ENCODE assay signal across 16 cellular contexts in genomic region chr4:79088991-79089705, GRCh38.
DNase-seq lines count a peak whose midpoint lies in the region; ATAC-seq and TF ChIP-seq lines count a peak whose summit lies in the region.
"Had no signal": no experiment of that assay in that cellular context is flagged by ENCODE, and none has a peak within 500 bp of the region (broad histone marks: within the 10 kb centered on the region; RNA-seq: fewer than 3 reads in every experiment).

No MANE protein-coding gene starts in this region.

- no peak overlapping the region for H3K4ac ChIP-seq in mesendoderm (ENCODE audit: low read depth, low read length)
- H3K4ac ChIP-seq in trophoblast cell (ENCODE audit: low read depth, low read length): no peak overlapping the region

- no peak overlapping the region for H2BK15ac ChIP-seq in mesendoderm (replicated peaks; ENCODE audit: low read depth)

- no peaks in the 10 kb centered on the region for H3K36me3 ChIP-seq in mesendoderm (ENCODE audit: control insufficient read depth, insufficient read depth, low read length)
- no peaks in the 10 kb centered on the region for H3K36me3 ChIP-seq in trophoblast cell (ENCODE audit: control insufficient read depth in 1 of 2, insufficient read depth in 2 of 2, low read length in 2 of 2)
- no peaks in the 10 kb centered on the region for H3K36me3 ChIP-seq in Caco-2 (ENCODE audit: control insufficient read depth, insufficient read depth, low read length)
- H3K36me3 ChIP-seq: BE2C had no signal

- BruUV-seq in Caco-2 (replicated peaks; lab: Mats Ljungman, UMichigan): no TSS peak

- peaks cover 12% of the 10 kb centered on the region for H3K27me3 Mint-ChIP-seq in Caco-2 (ENCODE audit: insufficient read depth, unreplicated experiment)
- H3K27me3 Mint-ChIP-seq: CD4-positive, alpha-beta memory T cell had no signal

- no peak for TF ChIP-seq CTCF in Caco-2 (IDR thresholded peaks at IDR 0.05; ENCODE audit: insufficient read depth in 1 of 2, low read depth in 1 of 2, low read length in 1 of 2, severe bottlenecking in 1 of 2, unreplicated experiment in 1 of 2)

- DNase-seq in SW480 (ENCODE audit: low spot score): peak; percentile 2
- peak; percentile 6 for DNase-seq in mesendoderm
- peak; percentile 19 to 77 for DNase-seq in trophoblast cell
- no peak for DNase-seq in Caco-2
- DNase-seq: BE2C; CD4-positive, alpha-beta memory T cell; DND-41; GDM1; HCEC 1CT; HFFc6 had no signal

- no peak overlapping the region for H3K27ac Mint-ChIP-seq in Caco-2 (ENCODE audit: unreplicated experiment)
- H3K27ac Mint-ChIP-seq: CD4-positive, alpha-beta memory T cell; HFFc6 had no signal

- H2BK5ac ChIP-seq in mesendoderm (ENCODE audit: low read length): no peak overlapping the region
- no peak overlapping the region for H2BK5ac ChIP-seq in trophoblast cell (ENCODE audit: low read depth, low read length, poor library complexity)

- H4K8ac ChIP-seq in mesendoderm (ENCODE audit: low read depth, low read length) (no peak overlapping the region), trophoblast cell (ENCODE audit: low read depth, low read length) (no peak overlapping the region)

- H3K27ac ChIP-seq in mesendoderm (ENCODE audit: low read depth, low read length): no peak overlapping the region
- no peak overlapping the region for H3K27ac ChIP-seq in trophoblast cell (ENCODE audit: low read depth, low read length)
- H3K27ac ChIP-seq: A549, C4-2B had no signal

- no peak overlapping the region for H3K14ac ChIP-seq in trophoblast cell (ENCODE audit: low read length)

- H3K79me1 ChIP-seq in mesendoderm (ENCODE audit: low read length) (no peaks in the 10 kb centered on the region), trophoblast cell (ENCODE audit: low read length) (peaks cover 2% of the 10 kb centered on the region)

- ATAC-seq in HG03108 (IDR thresholded peaks at IDR 0.05; ENCODE audit: unreplicated experiment) (no peak), HG03135 (IDR thresholded peaks at IDR 0.05; ENCODE audit: unreplicated experiment) (no peak), GM21360 (IDR thresholded peaks at IDR 0.05; ENCODE audit: unreplicated experiment) (no peak)
- ATAC-seq: A549 had no signal

- H4K12ac ChIP-seq in trophoblast cell (ENCODE audit: low read depth, low read length): no peak overlapping the region

- H2BK12ac ChIP-seq in trophoblast cell (ENCODE audit: low read length): no peak overlapping the region

- H3K4me1 ChIP-seq in mesendoderm (ENCODE audit: control insufficient read depth, low read depth, low read length) (no peaks in the 10 kb centered on the region), trophoblast cell (ENCODE audit: control insufficient read depth in 1 of 2, insufficient read depth in 2 of 2, low read length in 2 of 2) (peaks cover 0 to 7% of the 10 kb centered on the region in 2 experiments), Caco-2 (no peaks in the 10 kb centered on the region)
- H3K4me1 ChIP-seq: A549, BE2C had no signal

- H3K79me2 ChIP-seq in mesendoderm (ENCODE audit: control insufficient read depth, insufficient read depth, low read length) (no peaks in the 10 kb centered on the region), trophoblast cell (ENCODE audit: control insufficient read depth, insufficient read depth, low read length, poor library complexity) (no peaks in the 10 kb centered on the region)

- H3K4me3 ChIP-seq in mesendoderm (ENCODE audit: low read length): no peak overlapping the region
- H3K4me3 ChIP-seq in trophoblast cell (ENCODE audit: low read depth, low read length): no peak overlapping the region
- no peak overlapping the region for H3K4me3 ChIP-seq in Caco-2 (ENCODE audit: low read depth, low read length)
- H3K4me3 ChIP-seq: A549 had no signal

- no peak for TF ChIP-seq RAD21 in Ishikawa (IDR thresholded peaks at IDR 0.05; ENCODE audit: low read depth)

- H3K4me1 Mint-ChIP-seq in Caco-2 (ENCODE audit: low read depth, unreplicated experiment): no peaks in the 10 kb centered on the region
- H3K4me1 Mint-ChIP-seq: CD4-positive, alpha-beta memory T cell had no signal

- H3K27me3 ChIP-seq in mesendoderm (ENCODE audit: insufficient read depth, low read length, poor library complexity) (no peaks in the 10 kb centered on the region), trophoblast cell (ENCODE audit: insufficient read depth, low read length) (no peaks in the 10 kb centered on the region), Caco-2 (replicated peaks; ENCODE audit: control insufficient read depth, insufficient read depth, low read length) (no peaks in the 10 kb centered on the region)
- H3K27me3 ChIP-seq: BE2C had no signal

- no peak overlapping the region for H3K9ac ChIP-seq in mesendoderm (ENCODE audit: low read length)
- no peak overlapping the region for H3K9ac ChIP-seq in trophoblast cell (ENCODE audit: low read length)

- H2AK5ac ChIP-seq in mesendoderm (ENCODE audit: low read length) (no peak overlapping the region), trophoblast cell (ENCODE audit: low read length) (no peak overlapping the region)

- H2BK120ac ChIP-seq in mesendoderm (ENCODE audit: low read depth, low read length): no peak overlapping the region
- no peak overlapping the region for H2BK120ac ChIP-seq in trophoblast cell (ENCODE audit: insufficient read depth, low read length, poor library complexity)

- H4K5ac ChIP-seq in mesendoderm (ENCODE audit: low read length): no peak overlapping the region

- no peak overlapping the region for H3K18ac ChIP-seq in mesendoderm (ENCODE audit: low read length)
- H3K18ac ChIP-seq in trophoblast cell (ENCODE audit: low read length): no peak overlapping the region

- TF ChIP-seq EP300 in Ishikawa (IDR thresholded peaks at IDR 0.05; ENCODE audit: borderline replicate concordance): no peak

- POLR2A ChIA-PET in Caco-2 (lab: Charles Lee): no interaction called here

- H3K9me3 Mint-ChIP-seq in Caco-2 (ENCODE audit: unreplicated experiment): peaks cover 6% of the 10 kb centered on the region

- H3K4me3 Mint-ChIP-seq in Caco-2 (ENCODE audit: unreplicated experiment): no peak overlapping the region
- H3K4me3 Mint-ChIP-seq: CD4-positive, alpha-beta memory T cell; HFFc6 had no signal

- intact Hi-C loops in Caco-2 (cut with micrococcal nuclease; ENCODE audit: unreplicated experiment): no loop called here

- no peak overlapping the region for H4K91ac ChIP-seq in trophoblast cell (ENCODE audit: low read depth, low read length)

- no peak overlapping the region for H2AFZ ChIP-seq in trophoblast cell (ENCODE audit: insufficient read depth, low read length, poor library complexity)

- no peaks in the 10 kb centered on the region for H3K36me3 Mint-ChIP-seq in Caco-2 (ENCODE audit: insufficient read depth, unreplicated experiment)
- H3K36me3 Mint-ChIP-seq: CD4-positive, alpha-beta memory T cell had no signal

- no peaks in the 10 kb centered on the region for H3K9me3 ChIP-seq in trophoblast cell (ENCODE audit: insufficient read depth, low read depth, low read length)
- H3K9me3 ChIP-seq in Caco-2: no peaks in the 10 kb centered on the region
- H3K9me3 ChIP-seq: A549, BE2C had no signal

- H3K23ac ChIP-seq in mesendoderm (ENCODE audit: low read length): no peak overlapping the region
- no peak overlapping the region for H3K23ac ChIP-seq in trophoblast cell (ENCODE audit: low read length)

- H3K4me2 ChIP-seq in mesendoderm (ENCODE audit: low read length) (no peak overlapping the region), trophoblast cell (ENCODE audit: low read length) (peak overlapping the region; percentile 13)
- H3K4me2 ChIP-seq: A549 had no signal

- H3K56ac ChIP-seq in mesendoderm (ENCODE audit: low read length): no peak overlapping the region

- CTCF ChIA-PET in Caco-2 (lab: Charles Lee): no interaction called here

TF ChIP-seq in Ishikawa, 13 proteins besides CTCF, POLR2A, EP300 and RAD21:
- TF ChIP-seq TAF1 (IDR thresholded peaks at IDR 0.05; ENCODE audit: low read depth) (no peak), TEAD4 (IDR thresholded peaks at IDR 0.05) (0 out of 2 replicates have a peak, but pooled peaks have one; percentile 26), YY1 (IDR thresholded peaks at IDR 0.05; ENCODE audit: low read depth) (no peak), FOXM1 (IDR thresholded peaks at IDR 0.05; ENCODE audit: borderline replicate concordance, low read depth) (no peak), REST (IDR thresholded peaks at IDR 0.05; ENCODE audit: low read depth) (no peak)

Comparison
In these comparisons a context has a peak if more than half of its experiments do, and no peak if none do; other contexts are left out.
1. DNase-seq: peak in SW480 (single experiment), mesendoderm (single experiment) and trophoblast cell (2 of 2); none in Caco-2 (0 of 2).